Comparison of ENCODE assay signal across 9 cellular contexts in genomic region chrX:95911062-95911461, GRCh38.
"Had no signal": no experiment of that assay in that cellular context is flagged by ENCODE, and none has a peak within 500 bp of the region (broad histone marks: within the 10 kb centered on the region; RNA-seq: fewer than 3 reads in every experiment).

No MANE protein-coding gene starts in this region.

- H3K4me3 Mint-ChIP-seq: HFFc6 had no signal

- H3K36me3 ChIP-seq: HAP-1 had no signal

- DNase-seq: GOT3, H7, HFFc6, Kasumi-1, KG1 had no signal

- FAIRE-seq: HTR-8/SVneo, K562 had no signal

- H3K4me3 ChIP-seq: HAP-1, K562 had no signal

- H3K9me3 ChIP-seq: HAP-1 had no signal

- ATAC-seq: HCT116, K562 had no signal

- H3K27ac Mint-ChIP-seq: HFFc6 had no signal
